ENCODE assay signal across 9 cellular contexts in genomic region chr5:72378636-72379289, GRCh38. TPM values are rescaled to one million over a fixed set of nuclear protein-coding genes. Genes with fewer than 3 reads are reported as not detected.
DNase-seq lines count a peak whose midpoint lies in the region; ATAC-seq and TF ChIP-seq lines count a peak whose summit lies in the region.
"Had no signal": no experiment of that assay in that cellular context is flagged by ENCODE, and none has a peak within 500 bp of the region (broad histone marks: within the 10 kb centered on the region; RNA-seq: fewer than 3 reads in every experiment).

No MANE protein-coding gene starts in this region.

- no peak overlapping the region for H3K4me3 Mint-ChIP-seq in activated T-cell treated with anti-CD3 and anti-CD28 coated beads, Interleukin-2, amount 50 U/mL, for 24 hours
- no peak overlapping the region for H3K4me3 Mint-ChIP-seq in activated CD8-positive, alpha-beta T cell treated with anti-CD3 and anti-CD28 coated beads for 36 hours

- no peak for TF ChIP-seq POLR2A in uterus (IDR thresholded peaks at IDR 0.05)

- H3K27ac Mint-ChIP-seq in activated T-cell treated with anti-CD3 and anti-CD28 coated beads, Interleukin-2, amount 50 U/mL, for 24 hours, result no peak overlapping the region
- H3K27ac Mint-ChIP-seq in activated CD8-positive, alpha-beta T cell treated with anti-CD3 and anti-CD28 coated beads for 36 hours, result no peak overlapping the region

- TF ChIP-seq CTCF in AG09319 (IDR thresholded peaks at IDR 0.05; ENCODE audit: low read depth, low read length) (no peak), uterus (IDR thresholded peaks at IDR 0.05) (no peak)
- no peak for TF ChIP-seq CTCF in activated CD8-positive, alpha-beta T cell treated with anti-CD3 and anti-CD28 coated beads for 36 hours (IDR thresholded peaks at IDR 0.05)

- ATAC-seq in right cardiac atrium, result peak; percentile 53 to 77
- no peak for ATAC-seq in activated CD8-positive, alpha-beta T cell treated with anti-CD3 and anti-CD28 coated beads for 36 hours

- H3K27ac ChIP-seq in right cardiac atrium (ENCODE audit: low read length) (no peak overlapping the region), uterus (no peak overlapping the region)

- WGBS in right cardiac atrium, result 32% methylated on average over 4 of the region's 4 CpGs

- H3K27me3 ChIP-seq in adipocyte (replicated peaks; ENCODE audit: control insufficient read depth, insufficient read depth, low read length), result no peaks in the 10 kb centered on the region
- H3K27me3 ChIP-seq in right cardiac atrium (ENCODE audit: control insufficient read depth, insufficient read depth), result no peaks in the 10 kb centered on the region
- no peaks in the 10 kb centered on the region for H3K27me3 ChIP-seq in uterus

- H3K27me3 Mint-ChIP-seq in activated T-cell treated with anti-CD3 and anti-CD28 coated beads, Interleukin-2, amount 50 U/mL, for 24 hours, result peaks cover 21% of the 10 kb centered on the region
- H3K27me3 Mint-ChIP-seq in activated CD8-positive, alpha-beta T cell treated with anti-CD3 and anti-CD28 coated beads for 36 hours, result peaks cover 7% of the 10 kb centered on the region

- H3K36me3 ChIP-seq in adipocyte (ENCODE audit: control insufficient read depth, insufficient read depth, low read length, severe bottlenecking) (no peaks in the 10 kb centered on the region), uterus (no peaks in the 10 kb centered on the region)

- H3K4me1 ChIP-seq in adipocyte (ENCODE audit: control insufficient read depth, insufficient read depth, low read length) (peaks cover 50% of the 10 kb centered on the region), right cardiac atrium (ENCODE audit: control insufficient read depth, insufficient read depth, low read length) (peaks cover 6% of the 10 kb centered on the region), uterus (no peaks in the 10 kb centered on the region)

- H3K9me3 ChIP-seq in adipocyte (ENCODE audit: control insufficient read depth, low read length) (peaks cover 4% of the 10 kb centered on the region), right cardiac atrium (ENCODE audit: control insufficient read depth, low read length) (no peaks in the 10 kb centered on the region), uterus (no peaks in the 10 kb centered on the region)

- peak overlapping the region; percentile 72 for H3K4me3 ChIP-seq in adipocyte (ENCODE audit: low read length)
- H3K4me3 ChIP-seq in right cardiac atrium (ENCODE audit: low read length), result no peak overlapping the region
- H3K4me3 ChIP-seq in uterus, result no peak overlapping the region

- no peaks in the 10 kb centered on the region for H3K4me1 Mint-ChIP-seq in activated T-cell treated with anti-CD3 and anti-CD28 coated beads, Interleukin-2, amount 50 U/mL, for 24 hours (ENCODE audit: low read depth)
- H3K4me1 Mint-ChIP-seq in activated CD8-positive, alpha-beta T cell treated with anti-CD3 and anti-CD28 coated beads for 36 hours (ENCODE audit: low read depth), result no peaks in the 10 kb centered on the region

- no peaks in the 10 kb centered on the region for H3K36me3 Mint-ChIP-seq in activated T-cell treated with anti-CD3 and anti-CD28 coated beads, Interleukin-2, amount 50 U/mL, for 24 hours (ENCODE audit: low read depth)
- H3K36me3 Mint-ChIP-seq in activated CD8-positive, alpha-beta T cell treated with anti-CD3 and anti-CD28 coated beads for 36 hours (ENCODE audit: low read depth), result no peaks in the 10 kb centered on the region

- intact Hi-C loops in right cardiac atrium (cut with DNase I), result loop anchor here in 1 of 4 donors (10.0 kb wide), 1 partner anchor 146 kb away; no protein-coding TSS in a partner anchor
- intact Hi-C loops in uterus (cut with DNase I; ENCODE audit: low total_unique reads), result no loop called here
- intact Hi-C loops in activated CD8-positive, alpha-beta T cell treated with anti-CD3 and anti-CD28 coated beads for 36 hours (cut with micrococcal nuclease), result no loop called here

- peak overlapping the region; percentile 64 for H3K9ac ChIP-seq in adipocyte (ENCODE audit: low read length)

- CTCF ChIA-PET in activated CD8-positive, alpha-beta T cell treated with anti-CD3 and anti-CD28 coated beads for 36 hours (lab: Charles Lee), result no interaction called here

- H3K9me3 Mint-ChIP-seq in activated T-cell treated with anti-CD3 and anti-CD28 coated beads, Interleukin-2, amount 50 U/mL, for 24 hours, result no peaks in the 10 kb centered on the region
- H3K9me3 Mint-ChIP-seq in activated CD8-positive, alpha-beta T cell treated with anti-CD3 and anti-CD28 coated beads for 36 hours, result no peaks in the 10 kb centered on the region

- POLR2A ChIA-PET in activated CD8-positive, alpha-beta T cell treated with anti-CD3 and anti-CD28 coated beads for 36 hours (lab: Charles Lee), result interaction anchor here (1.0 kb wide), 1 partner anchor 459 kb away, joined by 3 read pairs; no protein-coding TSS in a partner anchor

- DNase-seq in AG09319 (ENCODE audit: extremely low read depth, low read depth) (peak; percentile 67), M059J (ENCODE audit: low read depth) (peak; percentile 97), adipocyte (ENCODE audit: low read depth) (peak; percentile 88), right cardiac atrium (peak in 1 of 3 donors; percentile 30), uterus (no peak)
- DNase-seq in activated T-cell treated with anti-CD3 and anti-CD28 coated beads, Interleukin-2, amount 50 U/mL, for 24 hours, result no peak
- no peak for DNase-seq in activated CD8-positive, alpha-beta T cell treated with anti-CD3 and anti-CD28 coated beads for 36 hours
- no peak for DNase-seq in activated CD4-positive, alpha-beta T cell treated with anti-CD3 and anti-CD28 coated beads, Interleukin-2, amount 50 U/mL, for 48 hours
- DNase-seq: islet precursor cell had no signal

RNA-seq across cellular contexts. Expression of gene PTCD2, which starts 58.6 kb away (rescaled TPM):
- total RNA-seq in M059J (2014; rRNA removed; shearing (Covaris generic)), result 6.7 and 12.6 TPM in 2 replicates
- 10 to 100 TPM; 10.1 to 14.0 (median 12.7) TPM for total RNA-seq in right cardiac atrium
- polyA plus RNA-seq in right cardiac atrium, result 6.9 TPM
- 10 to 100 TPM in 1 of 4 donors, 1 to 10 TPM in 2, under 1 TPM in 1; 0.59 to 14.0 (median 5.5) TPM for total RNA-seq in uterus
- total RNA-seq in activated CD8-positive, alpha-beta T cell treated with anti-CD3 and anti-CD28 coated beads for 36 hours, result 10 to 100 TPM; 10.9 to 11.7 TPM

RNA-seq across cellular contexts. Expression of gene MRPS27, which starts 58.7 kb away (rescaled TPM):
- total RNA-seq in M059J (2014; rRNA removed; shearing (Covaris generic)), result 75.0 and 82.0 TPM in 2 replicates
- total RNA-seq in right cardiac atrium (10 to 100 TPM; 45.1 to 71.7 (median 61.2) TPM), uterus (100 to 1,000 TPM in 1 of 4 donors, 10 to 100 TPM in 3; 45.9 to 214 (median 68.6) TPM)
- 40.5 TPM for polyA plus RNA-seq in right cardiac atrium
- total RNA-seq in activated CD8-positive, alpha-beta T cell treated with anti-CD3 and anti-CD28 coated beads for 36 hours, result 10 to 100 TPM; 91.5 to 99.1 TPM

Comparison
In these comparisons a context has a peak if more than half of its experiments do, and no peak if none do; other contexts are left out.
1. DNase-seq: peak in AG09319 (single experiment), M059J (single experiment) and adipocyte (single experiment); none in activated T-cell treated with anti-CD3 and anti-CD28 coated beads, Interleukin-2, amount 50 U/mL, for 24 hours (single experiment), uterus (0 of 2), activated CD8-positive, alpha-beta T cell treated with anti-CD3 and anti-CD28 coated beads for 36 hours (single experiment) and activated CD4-positive, alpha-beta T cell treated with anti-CD3 and anti-CD28 coated beads, Interleukin-2, amount 50 U/mL, for 48 hours (0 of 2).